ENCODE assay signal across 8 cellular contexts in genomic region chr12:69359531-69360347, GRCh38. TPM values are rescaled to one million over a fixed set of nuclear protein-coding genes. Genes with fewer than 3 reads are reported as not detected.
DNase-seq lines count a peak whose midpoint lies in the region; ATAC-seq and TF ChIP-seq lines count a peak whose summit lies in the region.

Gene YEATS4, plus strand, starts transcription at chr12:69359743. Its CDS starts 230 bp downstream, at chr12:69359973.

- DNase-seq in AG09309 (ENCODE audit: low read depth) (peak; percentile 40), NCI-H446 (lab: John Stamatoyannopoulos, UW) (peak; percentile 91 to 93), cerebellar nuclear complex (lab: John Stamatoyannopoulos, UW) (peak; percentile 51 to 59), kidney epithelial cell (ENCODE audit: low read depth) (peak; percentile 68)
- DNase-seq in activated CD4-positive, CD25-positive, alpha-beta regulatory T cell treated with anti-CD3 and anti-CD28 coated beads, Interleukin-2, amount 50 U/mL, for 72 hours, result peak; percentile 86
- DNase-seq in stimulated activated CD4-positive, alpha-beta T cell treated with anti-CD3 and anti-CD28 coated beads, Interleukin-15, amount 100 ng/mL, for 48 hours (ENCODE audit: low read depth in 2 of 2), result peak; percentile 80 to 82

- ATAC-seq in GM19025 (IDR thresholded peaks at IDR 0.05; ENCODE audit: low read depth, unreplicated experiment) (peak; percentile 79), HG03342 (IDR thresholded peaks at IDR 0.05; ENCODE audit: unreplicated experiment) (peak; percentile 88)

- no peaks in the 10 kb centered on the region for H3K36me3 ChIP-seq in kidney epithelial cell (ENCODE audit: control insufficient read depth, insufficient read depth, low read length)

- H3K4me3 ChIP-seq in AG09309 (ENCODE audit: control insufficient read depth, low read depth, low read length), result peak within 1 kb of the TSS; percentile 78
- H3K4me3 ChIP-seq in kidney epithelial cell (ENCODE audit: low read depth, low read length), result peak within 1 kb of the TSS; percentile 79

- H3K27me3 ChIP-seq in kidney epithelial cell (ENCODE audit: control insufficient read depth, insufficient read depth, low read length), result no peaks in the 10 kb centered on the region

- TF ChIP-seq CTCF in AG09309 (IDR thresholded peaks at IDR 0.05; ENCODE audit: control insufficient read depth, insufficient read depth, low read depth, low read length, missing control alignments) (no peak), kidney epithelial cell (IDR thresholded peaks at IDR 0.05; ENCODE audit: insufficient read depth, low read length, poor library complexity, severe bottlenecking) (no peak)

RNA-seq across cellular contexts. Expression of gene YEATS4, which starts in this region (rescaled TPM):
- total RNA-seq in kidney epithelial cell, result 24.9 and 55.6 TPM in 2 replicates

Comparison
In these comparisons a context has a peak if more than half of its experiments do, and no peak if none do; other contexts are left out.
1. Peak in every context shown above with its lines: DNase-seq, ATAC-seq and H3K4me3 ChIP-seq.
2. DNase-seq: peak in every context shown above with its lines; median percentile 92 in NCI-H446; 86 in activated CD4-positive, CD25-positive, alpha-beta regulatory T cell treated with anti-CD3 and anti-CD28 coated beads, Interleukin-2, amount 50 U/mL, for 72 hours; 81 in stimulated activated CD4-positive, alpha-beta T cell treated with anti-CD3 and anti-CD28 coated beads, Interleukin-15, amount 100 ng/mL, for 48 hours; 68 in kidney epithelial cell; 55 in cerebellar nuclear complex; 40 in AG09309.